Comparison of ENCODE assay signal across 1 cellular context in the genomic region with DNA sequence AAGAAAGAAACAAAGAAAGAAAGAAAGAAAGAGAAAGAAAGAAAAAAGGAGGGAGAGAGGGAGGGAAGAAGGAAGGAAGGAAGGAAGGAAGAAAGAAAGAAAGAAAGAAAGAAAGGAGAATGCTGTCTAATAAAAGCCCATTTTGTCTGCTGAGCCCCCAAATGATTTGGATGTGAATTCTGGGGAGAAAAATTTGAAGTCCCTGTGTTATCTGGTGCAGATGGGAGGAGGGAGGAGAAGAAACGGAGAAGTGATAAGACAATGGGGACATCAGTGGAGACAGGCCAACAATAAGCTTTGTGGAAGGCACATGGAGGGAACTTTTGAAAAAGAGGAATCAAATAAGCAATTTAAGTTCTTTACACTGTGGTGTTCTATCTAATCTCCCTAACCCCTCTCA.
A peak's percentile ranks its signal among the peaks of the same experiment; 100 is the strongest.
TF ChIP-seq lines count a peak whose summit lies in the region.

No MANE protein-coding gene starts in this region.

TF ChIP-seq in K562, 482 proteins besides CTCF, POLR2A, EP300 and RAD21 (continued from another document and continues in another):
- no peak for TF ChIP-seq RNF219 (CRISPR knock-in tag; IDR thresholded peaks at IDR 0.05)
- no peak for TF ChIP-seq ZBTB43 (CRISPR knock-in tag; IDR thresholded peaks at IDR 0.05)
- peak; percentile 53; the same call in 1 of the 2 replicates for TF ChIP-seq TAL1 (IDR thresholded peaks at IDR 0.05)
- no peak for TF ChIP-seq ZNF140 (CRISPR knock-in tag; IDR thresholded peaks at IDR 0.05)
- no peak for TF ChIP-seq POU5F1 (IDR thresholded peaks at IDR 0.05; ENCODE audit: borderline replicate concordance, low read depth, low read length, partially characterized antibody)
- no peak for TF ChIP-seq ZNF316 (IDR thresholded peaks at IDR 0.05)
- TF ChIP-seq YBX1 (IDR thresholded peaks at IDR 0.05): no peak
- 0 out of 2 replicates have a peak, but pooled peaks have one; percentile 64 for TF ChIP-seq NBN (IDR thresholded peaks at IDR 0.05; ENCODE audit: low read depth)
- 0 out of 2 replicates have a peak, but pooled peaks have one; percentile 46 for TF ChIP-seq ELF4 (CRISPR knock-in tag; IDR thresholded peaks at IDR 0.05)
- TF ChIP-seq ZNF253 (CRISPR knock-in tag; conservative IDR thresholded peaks at IDR 0.05): no peak
- TF ChIP-seq, protein P1, sequence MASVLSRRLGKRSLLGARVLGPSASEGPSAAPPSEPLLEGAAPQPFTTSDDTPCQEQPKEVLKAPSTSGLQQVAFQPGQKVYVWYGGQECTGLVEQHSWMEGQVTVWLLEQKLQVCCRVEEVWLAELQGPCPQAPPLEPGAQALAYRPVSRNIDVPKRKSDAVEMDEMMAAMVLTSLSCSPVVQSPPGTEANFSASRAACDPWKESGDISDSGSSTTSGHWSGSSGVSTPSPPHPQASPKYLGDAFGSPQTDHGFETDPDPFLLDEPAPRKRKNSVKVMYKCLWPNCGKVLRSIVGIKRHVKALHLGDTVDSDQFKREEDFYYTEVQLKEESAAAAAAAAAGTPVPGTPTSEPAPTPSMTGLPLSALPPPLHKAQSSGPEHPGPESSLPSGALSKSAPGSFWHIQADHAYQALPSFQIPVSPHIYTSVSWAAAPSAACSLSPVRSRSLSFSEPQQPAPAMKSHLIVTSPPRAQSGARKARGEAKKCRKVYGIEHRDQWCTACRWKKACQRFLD (CRISPR knock-in tag; IDR thresholded peaks at IDR 0.05): no peak
- TF ChIP-seq, protein P2, sequence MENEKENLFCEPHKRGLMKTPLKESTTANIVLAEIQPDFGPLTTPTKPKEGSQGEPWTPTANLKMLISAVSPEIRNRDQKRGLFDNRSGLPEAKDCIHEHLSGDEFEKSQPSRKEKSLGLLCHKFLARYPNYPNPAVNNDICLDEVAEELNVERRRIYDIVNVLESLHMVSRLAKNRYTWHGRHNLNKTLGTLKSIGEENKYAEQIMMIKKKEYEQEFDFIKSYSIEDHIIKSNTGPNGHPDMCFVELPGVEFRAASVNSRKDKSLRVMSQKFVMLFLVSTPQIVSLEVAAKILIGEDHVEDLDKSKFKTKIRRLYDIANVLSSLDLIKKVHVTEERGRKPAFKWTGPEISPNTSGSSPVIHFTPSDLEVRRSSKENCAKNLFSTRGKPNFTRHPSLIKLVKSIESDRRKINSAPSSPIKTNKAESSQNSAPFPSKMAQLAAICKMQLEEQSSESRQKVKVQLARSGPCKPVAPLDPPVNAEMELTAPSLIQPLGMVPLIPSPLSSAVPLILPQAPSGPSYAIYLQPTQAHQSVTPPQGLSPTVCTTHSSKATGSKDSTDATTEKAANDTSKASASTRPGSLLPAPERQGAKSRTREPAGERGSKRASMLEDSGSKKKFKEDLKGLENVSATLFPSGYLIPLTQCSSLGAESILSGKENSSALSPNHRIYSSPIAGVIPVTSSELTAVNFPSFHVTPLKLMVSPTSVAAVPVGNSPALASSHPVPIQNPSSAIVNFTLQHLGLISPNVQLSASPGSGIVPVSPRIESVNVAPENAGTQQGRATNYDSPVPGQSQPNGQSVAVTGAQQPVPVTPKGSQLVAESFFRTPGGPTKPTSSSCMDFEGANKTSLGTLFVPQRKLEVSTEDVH (IDR thresholded peaks at IDR 0.05; ENCODE audit: low read depth, partially characterized antibody): peak; percentile 34
- no peak for TF ChIP-seq TEAD1 (CRISPR knock-in tag; IDR thresholded peaks at IDR 0.05)
- no peak for TF ChIP-seq RNF2 (IDR thresholded peaks at IDR 0.05)
- no peak for TF ChIP-seq SETDB1 (IDR thresholded peaks at IDR 0.05; ENCODE audit: low read length)
- no peak for TF ChIP-seq NCOA1 (IDR thresholded peaks at IDR 0.05; ENCODE audit: low read depth)
- TF ChIP-seq NFYB (IDR thresholded peaks at IDR 0.05; ENCODE audit: extremely low read depth, insufficient read length): no peak
- TF ChIP-seq DDX20 (tag; IDR thresholded peaks at IDR 0.05; ENCODE audit: low read depth): no peak
- TF ChIP-seq TFAM (CRISPR knock-in tag; conservative IDR thresholded peaks at IDR 0.05): no peak
- TF ChIP-seq SREBF1 (IDR thresholded peaks at IDR 0.05; ENCODE audit: borderline replicate concordance, low read depth, low read length): no peak
- TF ChIP-seq SAFB (IDR thresholded peaks at IDR 0.05; ENCODE audit: borderline replicate concordance, low read depth, low read length): no peak
- TF ChIP-seq RCOR1 (IDR thresholded peaks at IDR 0.05; ENCODE audit: borderline replicate concordance in 1 of 2, low read depth in 2 of 2, low read length in 2 of 2): peak; percentile 26 to 68; a peak in 2 of 4 replicates
- no peak for TF ChIP-seq ETS1 (conservative IDR thresholded peaks at IDR 0.05; ENCODE audit: control insufficient read depth, low read depth, low read length)
- TF ChIP-seq ZNF785 (CRISPR knock-in tag; IDR thresholded peaks at IDR 0.05): no peak
- TF ChIP-seq MAFF (IDR thresholded peaks at IDR 0.05; ENCODE audit: low read length): no peak
- no peak for TF ChIP-seq MIER1 (IDR thresholded peaks at IDR 0.05; ENCODE audit: low read depth)
- peak; percentile 14 to 59; a peak in 3 of 4 replicates for TF ChIP-seq KDM1A (IDR thresholded peaks at IDR 0.05)
- TF ChIP-seq ZNF121 (CRISPR knock-in tag; conservative IDR thresholded peaks at IDR 0.05): no peak
- TF ChIP-seq RFX1 (IDR thresholded peaks at IDR 0.05): no peak
- no peak for TF ChIP-seq EZH2 (IDR thresholded peaks at IDR 0.05; ENCODE audit: borderline replicate concordance, low read depth, low read length)
- peak; percentile 32; the same call in 1 of the 2 replicates for TF ChIP-seq E2F4 (CRISPR knock-in tag; IDR thresholded peaks at IDR 0.05; ENCODE audit: low read depth)
- no peak for TF ChIP-seq ZNF507 (tag; conservative IDR thresholded peaks at IDR 0.05)
- TF ChIP-seq SAFB2 (IDR thresholded peaks at IDR 0.05; ENCODE audit: borderline replicate concordance, low read depth, low read length, severe bottlenecking): no peak
- no peak for TF ChIP-seq SUPT5H (IDR thresholded peaks at IDR 0.05)
- TF ChIP-seq ASH1L (IDR thresholded peaks at IDR 0.05; ENCODE audit: borderline replicate concordance, low read depth, partially characterized antibody): no peak
- TF ChIP-seq, protein P3, sequence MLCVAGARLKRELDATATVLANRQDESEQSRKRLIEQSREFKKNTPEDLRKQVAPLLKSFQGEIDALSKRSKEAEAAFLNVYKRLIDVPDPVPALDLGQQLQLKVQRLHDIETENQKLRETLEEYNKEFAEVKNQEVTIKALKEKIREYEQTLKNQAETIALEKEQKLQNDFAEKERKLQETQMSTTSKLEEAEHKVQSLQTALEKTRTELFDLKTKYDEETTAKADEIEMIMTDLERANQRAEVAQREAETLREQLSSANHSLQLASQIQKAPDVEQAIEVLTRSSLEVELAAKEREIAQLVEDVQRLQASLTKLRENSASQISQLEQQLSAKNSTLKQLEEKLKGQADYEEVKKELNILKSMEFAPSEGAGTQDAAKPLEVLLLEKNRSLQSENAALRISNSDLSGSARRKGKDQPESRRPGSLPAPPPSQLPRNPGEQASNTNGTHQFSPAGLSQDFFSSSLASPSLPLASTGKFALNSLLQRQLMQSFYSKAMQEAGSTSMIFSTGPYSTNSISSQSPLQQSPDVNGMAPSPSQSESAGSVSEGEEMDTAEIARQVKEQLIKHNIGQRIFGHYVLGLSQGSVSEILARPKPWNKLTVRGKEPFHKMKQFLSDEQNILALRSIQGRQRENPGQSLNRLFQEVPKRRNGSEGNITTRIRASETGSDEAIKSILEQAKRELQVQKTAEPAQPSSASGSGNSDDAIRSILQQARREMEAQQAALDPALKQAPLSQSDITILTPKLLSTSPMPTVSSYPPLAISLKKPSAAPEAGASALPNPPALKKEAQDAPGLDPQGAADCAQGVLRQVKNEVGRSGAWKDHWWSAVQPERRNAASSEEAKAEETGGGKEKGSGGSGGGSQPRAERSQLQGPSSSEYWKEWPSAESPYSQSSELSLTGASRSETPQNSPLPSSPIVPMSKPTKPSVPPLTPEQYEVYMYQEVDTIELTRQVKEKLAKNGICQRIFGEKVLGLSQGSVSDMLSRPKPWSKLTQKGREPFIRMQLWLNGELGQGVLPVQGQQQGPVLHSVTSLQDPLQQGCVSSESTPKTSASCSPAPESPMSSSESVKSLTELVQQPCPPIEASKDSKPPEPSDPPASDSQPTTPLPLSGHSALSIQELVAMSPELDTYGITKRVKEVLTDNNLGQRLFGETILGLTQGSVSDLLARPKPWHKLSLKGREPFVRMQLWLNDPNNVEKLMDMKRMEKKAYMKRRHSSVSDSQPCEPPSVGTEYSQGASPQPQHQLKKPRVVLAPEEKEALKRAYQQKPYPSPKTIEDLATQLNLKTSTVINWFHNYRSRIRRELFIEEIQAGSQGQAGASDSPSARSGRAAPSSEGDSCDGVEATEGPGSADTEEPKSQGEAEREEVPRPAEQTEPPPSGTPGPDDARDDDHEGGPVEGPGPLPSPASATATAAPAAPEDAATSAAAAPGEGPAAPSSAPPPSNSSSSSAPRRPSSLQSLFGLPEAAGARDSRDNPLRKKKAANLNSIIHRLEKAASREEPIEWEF (CRISPR knock-in tag; IDR thresholded peaks at IDR 0.05): no peak
- TF ChIP-seq THRAP3 (IDR thresholded peaks at IDR 0.05; ENCODE audit: borderline replicate concordance): peak; percentile 63; the same call in 1 of the 2 replicates
- TF ChIP-seq, protein P4, sequence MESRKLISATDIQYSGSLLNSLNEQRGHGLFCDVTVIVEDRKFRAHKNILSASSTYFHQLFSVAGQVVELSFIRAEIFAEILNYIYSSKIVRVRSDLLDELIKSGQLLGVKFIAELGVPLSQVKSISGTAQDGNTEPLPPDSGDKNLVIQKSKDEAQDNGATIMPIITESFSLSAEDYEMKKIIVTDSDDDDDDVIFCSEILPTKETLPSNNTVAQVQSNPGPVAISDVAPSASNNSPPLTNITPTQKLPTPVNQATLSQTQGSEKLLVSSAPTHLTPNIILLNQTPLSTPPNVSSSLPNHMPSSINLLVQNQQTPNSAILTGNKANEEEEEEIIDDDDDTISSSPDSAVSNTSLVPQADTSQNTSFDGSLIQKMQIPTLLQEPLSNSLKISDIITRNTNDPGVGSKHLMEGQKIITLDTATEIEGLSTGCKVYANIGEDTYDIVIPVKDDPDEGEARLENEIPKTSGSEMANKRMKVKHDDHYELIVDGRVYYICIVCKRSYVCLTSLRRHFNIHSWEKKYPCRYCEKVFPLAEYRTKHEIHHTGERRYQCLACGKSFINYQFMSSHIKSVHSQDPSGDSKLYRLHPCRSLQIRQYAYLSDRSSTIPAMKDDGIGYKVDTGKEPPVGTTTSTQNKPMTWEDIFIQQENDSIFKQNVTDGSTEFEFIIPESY (CRISPR knock-in tag; IDR thresholded peaks at IDR 0.05): no peak
- TF ChIP-seq ZBTB2 (IDR thresholded peaks at IDR 0.05): peak; percentile 69
- TF ChIP-seq ETV1 (tag; conservative IDR thresholded peaks at IDR 0.05; ENCODE audit: low read depth): no peak
- no peak for TF ChIP-seq EWSR1 (IDR thresholded peaks at IDR 0.05; ENCODE audit: borderline replicate concordance, low read depth, partially characterized antibody)
- TF ChIP-seq MTF1 (CRISPR knock-in tag; IDR thresholded peaks at IDR 0.05; ENCODE audit: borderline replicate concordance): no peak
- peak; percentile 77 to 86 for TF ChIP-seq HDAC1 (IDR thresholded peaks at IDR 0.05)
